Comparison of ENCODE assay signal across 8 cellular contexts in the genomic region with DNA sequence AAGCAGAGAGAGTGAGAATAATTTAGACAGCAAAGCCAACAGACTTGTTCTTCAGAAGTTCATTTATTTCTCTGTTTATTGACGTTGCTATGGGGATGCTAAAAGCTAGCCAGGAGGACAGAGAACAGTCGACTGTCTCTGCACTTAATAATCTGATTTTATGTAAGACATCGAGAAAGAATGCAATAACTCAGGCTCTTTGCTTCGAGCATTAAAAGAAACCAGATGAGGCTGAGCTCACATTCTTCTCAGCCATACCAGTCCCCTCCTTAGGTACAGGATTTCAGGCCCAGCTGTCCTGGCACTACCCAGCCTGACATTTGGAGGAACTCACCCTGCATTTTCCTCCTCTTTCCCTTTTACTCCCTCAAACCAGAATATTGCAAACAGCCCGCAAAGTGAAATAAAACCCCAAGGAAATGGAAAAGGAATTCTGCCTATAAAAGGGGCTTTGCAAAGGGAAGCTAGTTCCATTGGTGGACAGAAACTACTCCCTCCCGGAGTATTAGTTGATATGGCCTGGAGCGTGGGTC. TPM values are rescaled to one million over a fixed set of nuclear protein-coding genes. Genes with fewer than 3 reads are reported as not detected.
DNase-seq lines count a peak whose midpoint lies in the region; TF ChIP-seq lines count a peak whose summit lies in the region.

No MANE protein-coding gene starts in this region.

- H3K9me2 ChIP-seq in MM.1S (replicated peaks; ENCODE audit: insufficient read depth, low read length): no peaks in the 10 kb centered on the region

- H3K9ac ChIP-seq in adipocyte (ENCODE audit: low read length) (peak overlapping the region; percentile 39), MM.1S (ENCODE audit: low read length) (no peak overlapping the region)

- no peaks in the 10 kb centered on the region for H3K79me2 ChIP-seq in MM.1S (ENCODE audit: low read length)

- H3F3A ChIP-seq in MM.1S (ENCODE audit: insufficient read depth, low read length): no peaks in the 10 kb centered on the region

- H3K4me1 ChIP-seq in adipocyte (ENCODE audit: control insufficient read depth, insufficient read depth, low read length) (peaks cover 22% of the 10 kb centered on the region), MM.1S (ENCODE audit: low read length) (no peaks in the 10 kb centered on the region)

- no peak overlapping the region for H3K27ac ChIP-seq in MM.1S (ENCODE audit: low read length)

- no peak overlapping the region for H2AFZ ChIP-seq in MM.1S (ENCODE audit: low read length)

- H4K20me1 ChIP-seq in MM.1S (ENCODE audit: insufficient read depth, low read length): no peaks in the 10 kb centered on the region

- no peak for TF ChIP-seq CTCF in GM10266 (IDR thresholded peaks at IDR 0.05; ENCODE audit: control insufficient read depth, insufficient read depth, low read depth, missing control alignments)
- no peak for TF ChIP-seq CTCF in MM.1S (IDR thresholded peaks at IDR 0.05; ENCODE audit: low read length)

- DNase-seq in GM03348 (ENCODE audit: low spot score): peak; percentile 83
- DNase-seq in adipocyte (ENCODE audit: low read depth): peak; percentile 91
- peak; percentile 60 for DNase-seq in glomerular visceral epithelial cell (ENCODE audit: extremely low spot score)
- peak; percentile 84 for DNase-seq in renal cortical epithelial cell (ENCODE audit: low read depth)
- no peak for DNase-seq in GM10266 (ENCODE audit: extremely low spot score)
- DNase-seq in head of caudate nucleus: no peak
- DNase-seq in cortex of kidney (lab: John Stamatoyannopoulos, UW): no peak
- no peak for DNase-seq in MM.1S

- H3K4me2 ChIP-seq in MM.1S (ENCODE audit: low read depth, low read length): no peak overlapping the region

- peak overlapping the region; percentile 75 for H3K4me3 ChIP-seq in adipocyte (ENCODE audit: low read length)
- H3K4me3 ChIP-seq in MM.1S (ENCODE audit: low read length): no peak overlapping the region

- no peaks in the 10 kb centered on the region for H3K27me3 ChIP-seq in adipocyte (replicated peaks; ENCODE audit: control insufficient read depth, insufficient read depth, low read length)
- no peaks in the 10 kb centered on the region for H3K27me3 ChIP-seq in MM.1S (replicated peaks; ENCODE audit: insufficient read depth, low read length)

- H3K9me3 ChIP-seq in adipocyte (ENCODE audit: control insufficient read depth, low read length) (no peaks in the 10 kb centered on the region), MM.1S (replicated peaks; ENCODE audit: insufficient read depth, low read length) (no peaks in the 10 kb centered on the region)

- H3K36me3 ChIP-seq in adipocyte (ENCODE audit: control insufficient read depth, insufficient read depth, low read length, severe bottlenecking): no peaks in the 10 kb centered on the region
- no peaks in the 10 kb centered on the region for H3K36me3 ChIP-seq in MM.1S (replicated peaks; ENCODE audit: insufficient read depth, low read length)

- intact Hi-C loops in head of caudate nucleus (cut with DNase I): loop anchor here (10.0 kb wide), 1 partner anchor 90 kb away; no protein-coding TSS in a partner anchor

RNA-seq across cellular contexts. Expression of a gene that starts 44.5 kb away (rescaled TPM):
- 16.4 and 27.1 TPM in 2 replicates for total RNA-seq in renal cortical epithelial cell

Comparison
In these comparisons a context has a peak if more than half of its experiments do, and no peak if none do; other contexts are left out.
1. DNase-seq: peak in GM03348 (single experiment), adipocyte (single experiment), glomerular visceral epithelial cell (single experiment) and renal cortical epithelial cell (single experiment); none in GM10266 (single experiment), head of caudate nucleus (0 of 42), cortex of kidney (single experiment) and MM.1S (single experiment).